Comparison of ENCODE assay signal across 8 cellular contexts in the genomic region with DNA sequence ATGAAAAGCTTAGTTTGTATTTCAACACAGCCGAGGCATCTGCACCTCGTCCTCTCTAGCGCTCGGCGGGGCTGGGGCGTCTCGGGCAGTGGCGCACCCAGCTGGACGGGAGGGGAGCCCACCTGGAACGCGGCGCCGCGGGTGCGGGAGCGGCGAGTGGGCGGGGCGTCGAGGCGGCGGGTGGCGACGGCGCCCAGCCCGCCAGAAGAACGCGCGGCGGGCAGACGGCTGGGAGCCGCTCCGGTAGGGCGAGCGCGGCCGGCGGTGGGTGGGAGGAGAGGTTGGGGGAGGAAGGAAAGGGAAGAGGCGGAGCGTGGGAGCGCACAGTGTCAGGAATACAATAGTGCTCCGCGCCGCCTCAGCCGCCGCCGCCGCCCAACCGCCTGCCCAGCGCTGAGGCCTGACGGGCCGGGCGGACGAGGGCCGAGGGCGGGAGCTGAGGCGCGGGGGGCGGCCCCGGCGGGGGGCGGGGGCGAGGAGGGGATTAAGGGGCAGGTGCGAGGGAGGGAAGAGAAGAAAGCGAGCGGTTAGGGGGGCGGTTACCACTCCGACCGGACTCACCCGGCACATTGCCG. TPM values are rescaled to one million over a fixed set of nuclear protein-coding genes. Genes with fewer than 3 reads are reported as not detected.
A peak's percentile ranks its signal among the peaks of the same experiment; 100 is the strongest.
DNase-seq lines count a peak whose midpoint lies in the region; ATAC-seq and TF ChIP-seq lines count a peak whose summit lies in the region.

A gene (plus strand): TSS at position 324 of the 575 bp plus-strand sequence. CDS start 72,474 bp downstream, outside the sequence.

- peak within 1 kb of the TSS; percentile 73 for H3K4me3 Mint-ChIP-seq in activated CD4-positive, alpha-beta memory T cell treated with anti-CD3 and anti-CD28 coated beads, Interleukin-2, amount 10 ng/mL, durations not matched to agents 7 days and 5 days

- ATAC-seq in HG03442 (IDR thresholded peaks at IDR 0.05; ENCODE audit: unreplicated experiment) (peak; percentile 49), mucosa of descending colon (peak; percentile 94), GM21360 (IDR thresholded peaks at IDR 0.05; ENCODE audit: unreplicated experiment) (no peak)

- H3K4me1 ChIP-seq in esophagus (ENCODE audit: control insufficient read depth in 2 of 2, insufficient read depth in 2 of 2, low read length in 1 of 2): no peaks in the 10 kb centered on the region
- no peaks in the 10 kb centered on the region for H3K4me1 ChIP-seq in mucosa of descending colon (ENCODE audit: low read depth)
- H3K4me1 ChIP-seq in suprapubic skin: peaks cover 9% of the 10 kb centered on the region

- no peaks in the 10 kb centered on the region for H3K36me3 Mint-ChIP-seq in activated CD4-positive, alpha-beta memory T cell treated with anti-CD3 and anti-CD28 coated beads, Interleukin-2, amount 10 ng/mL, durations not matched to agents 7 days and 5 days (ENCODE audit: low read depth)

- POLR2A ChIA-PET in activated CD4-positive, alpha-beta memory T cell treated with anti-CD3 and anti-CD28 coated beads, Interleukin-2, amount 10 ng/mL, durations not matched to agents 7 days and 5 days (lab: Charles Lee): interaction anchor here (0.6 kb wide), 1 partner anchor 73 kb away, joined by 3 read pairs; no protein-coding TSS in a partner anchor

- H3K4me3 ChIP-seq in esophagus (ENCODE audit: low read depth in 1 of 2, low read length in 2 of 2) (peak within 1 kb of the TSS; percentile 52 to 81), mucosa of descending colon (peak within 1 kb of the TSS; percentile 36), suprapubic skin (peak within 1 kb of the TSS; percentile 69)

- no peak within 1 kb of the TSS for H3K27ac Mint-ChIP-seq in activated CD4-positive, alpha-beta memory T cell treated with anti-CD3 and anti-CD28 coated beads, Interleukin-2, amount 10 ng/mL, durations not matched to agents 7 days and 5 days

- TF ChIP-seq CTCF in mucosa of descending colon (IDR thresholded peaks at IDR 0.05) (no peak), suprapubic skin (IDR thresholded peaks at IDR 0.05) (no peak)

- 1 to 29% methylated on average over 47 to 66 of the region's 71 CpGs for WGBS in esophagus, 2 donors
- 46% methylated on average over 54 of the region's 71 CpGs for WGBS in suprapubic skin

- H3K4me1 Mint-ChIP-seq in activated CD4-positive, alpha-beta memory T cell treated with anti-CD3 and anti-CD28 coated beads, Interleukin-2, amount 10 ng/mL, durations not matched to agents 7 days and 5 days: peaks cover 16% of the 10 kb centered on the region

- no peaks in the 10 kb centered on the region for H3K9me3 Mint-ChIP-seq in activated CD4-positive, alpha-beta memory T cell treated with anti-CD3 and anti-CD28 coated beads, Interleukin-2, amount 10 ng/mL, durations not matched to agents 7 days and 5 days

- H3K27ac ChIP-seq in esophagus (ENCODE audit: low read depth in 2 of 2, low read length in 1 of 2) (peak within 1 kb of the TSS; percentile 25 to 63), suprapubic skin (peak within 1 kb of the TSS; percentile 71)

- H3K27me3 Mint-ChIP-seq in activated CD4-positive, alpha-beta memory T cell treated with anti-CD3 and anti-CD28 coated beads, Interleukin-2, amount 10 ng/mL, durations not matched to agents 7 days and 5 days: peaks cover 53% of the 10 kb centered on the region

- no peak for TF ChIP-seq POLR2A in suprapubic skin (IDR thresholded peaks at IDR 0.05)

- H3K36me3 ChIP-seq in esophagus (ENCODE audit: control insufficient read depth in 2 of 2, insufficient read depth in 2 of 2, low read length in 1 of 2): no peaks in the 10 kb centered on the region
- no peaks in the 10 kb centered on the region for H3K36me3 ChIP-seq in mucosa of descending colon (ENCODE audit: low read depth)
- no peaks in the 10 kb centered on the region for H3K36me3 ChIP-seq in suprapubic skin

- H3K9me3 ChIP-seq in esophagus (ENCODE audit: control insufficient read depth in 2 of 2, insufficient read depth in 1 of 2, low read depth in 1 of 2, low read length in 1 of 2): peaks cover 0 to 6% of the 10 kb centered on the region in 2 donors
- no peaks in the 10 kb centered on the region for H3K9me3 ChIP-seq in mucosa of descending colon
- H3K9me3 ChIP-seq in suprapubic skin: no peaks in the 10 kb centered on the region

- intact Hi-C loops in mucosa of descending colon (cut with DNase I, micrococcal nuclease): no loop called here

- DNase-seq in GF-D8 (lab: John Stamatoyannopoulos, UW): peak; percentile 27
- peak; percentile 54 to 89 for DNase-seq in NCI-H526 (lab: John Stamatoyannopoulos, UW)
- peak; percentile 18 for DNase-seq in activated CD4-positive, alpha-beta memory T cell treated with anti-CD3 and anti-CD28 coated beads, Interleukin-2, amount 10 ng/mL, durations not matched to agents 7 days and 5 days
- peak; percentile 74 to 84 (median 78) for DNase-seq in mucosa of descending colon
- peak; percentile 68 to 84 for DNase-seq in suprapubic skin (ENCODE audit: low spot score in 2 of 2)

- no peak for TF ChIP-seq EP300 in suprapubic skin (IDR thresholded peaks at IDR 0.05)

- H3K27me3 ChIP-seq in esophagus (ENCODE audit: control insufficient read depth in 1 of 2, insufficient read depth in 2 of 2, low read length in 2 of 2): no peaks in the 10 kb centered on the region
- H3K27me3 ChIP-seq in suprapubic skin: no peaks in the 10 kb centered on the region

- CTCF ChIA-PET in activated CD4-positive, alpha-beta memory T cell treated with anti-CD3 and anti-CD28 coated beads, Interleukin-2, amount 10 ng/mL, durations not matched to agents 7 days and 5 days (lab: Charles Lee): interaction anchor here (2.3 kb wide), 1 partner anchor 9 kb away, joined by 7 read pairs; no protein-coding TSS in a partner anchor

RNA-seq across cellular contexts. Expression of the gene that starts here (rescaled TPM):
- total RNA-seq in activated CD4-positive, alpha-beta memory T cell treated with anti-CD3 and anti-CD28 coated beads, Interleukin-2, amount 10 ng/mL, durations not matched to agents 7 days and 5 days: 1 to 10 TPM; 1.5 to 2.2 TPM
- polyA plus RNA-seq in esophagus: 1 to 10 TPM; 1.5 to 2.3 TPM
- 1 to 10 TPM; 4.7 to 8.0 (median 5.2) TPM for total RNA-seq in mucosa of descending colon
- total RNA-seq in suprapubic skin: 1 to 10 TPM; 3.6 to 6.2 (median 5.1) TPM

Comparison
In these comparisons a context has a peak if more than half of its experiments do, and no peak if none do; other contexts are left out.
1. DNase-seq: peak in every context shown above with its lines; median percentile 78 in mucosa of descending colon; 76 in suprapubic skin; 72 in NCI-H526; 27 in GF-D8; 18 in activated CD4-positive, alpha-beta memory T cell treated with anti-CD3 and anti-CD28 coated beads, Interleukin-2, amount 10 ng/mL, durations not matched to agents 7 days and 5 days.